Comparison of ENCODE assay signal across 1 cellular context in the genomic region with DNA sequence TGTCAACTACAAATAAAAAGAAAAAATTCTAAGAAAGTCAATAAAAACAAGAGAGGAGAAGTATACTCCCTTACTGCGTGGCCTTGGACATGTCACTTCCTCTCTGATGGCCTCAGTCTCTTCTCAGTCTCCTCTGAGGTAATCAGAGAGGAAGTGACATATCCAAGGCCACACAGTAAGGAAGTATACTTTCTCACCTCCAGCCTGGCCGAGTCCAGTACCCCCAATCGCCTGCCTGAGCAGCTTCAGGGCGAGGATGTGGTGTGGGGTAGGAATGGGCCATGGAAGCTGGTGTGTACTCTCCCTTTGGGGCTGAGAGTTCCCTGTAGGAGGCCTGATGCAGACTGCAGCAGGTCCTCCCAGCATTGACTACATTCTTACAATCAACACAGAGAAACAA.
TF ChIP-seq lines count a peak whose summit lies in the region.

No MANE protein-coding gene starts in this region.

TF ChIP-seq in IMR-90, 13 proteins besides CTCF, POLR2A, EP300 and RAD21 (continued from another document):
- TF ChIP-seq, protein P1, sequence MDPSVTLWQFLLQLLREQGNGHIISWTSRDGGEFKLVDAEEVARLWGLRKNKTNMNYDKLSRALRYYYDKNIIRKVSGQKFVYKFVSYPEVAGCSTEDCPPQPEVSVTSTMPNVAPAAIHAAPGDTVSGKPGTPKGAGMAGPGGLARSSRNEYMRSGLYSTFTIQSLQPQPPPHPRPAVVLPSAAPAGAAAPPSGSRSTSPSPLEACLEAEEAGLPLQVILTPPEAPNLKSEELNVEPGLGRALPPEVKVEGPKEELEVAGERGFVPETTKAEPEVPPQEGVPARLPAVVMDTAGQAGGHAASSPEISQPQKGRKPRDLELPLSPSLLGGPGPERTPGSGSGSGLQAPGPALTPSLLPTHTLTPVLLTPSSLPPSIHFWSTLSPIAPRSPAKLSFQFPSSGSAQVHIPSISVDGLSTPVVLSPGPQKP (IDR thresholded peaks at IDR 0.05; ENCODE audit: borderline replicate concordance, low read depth, low read length), result no peak
